In the genomic region with DNA sequence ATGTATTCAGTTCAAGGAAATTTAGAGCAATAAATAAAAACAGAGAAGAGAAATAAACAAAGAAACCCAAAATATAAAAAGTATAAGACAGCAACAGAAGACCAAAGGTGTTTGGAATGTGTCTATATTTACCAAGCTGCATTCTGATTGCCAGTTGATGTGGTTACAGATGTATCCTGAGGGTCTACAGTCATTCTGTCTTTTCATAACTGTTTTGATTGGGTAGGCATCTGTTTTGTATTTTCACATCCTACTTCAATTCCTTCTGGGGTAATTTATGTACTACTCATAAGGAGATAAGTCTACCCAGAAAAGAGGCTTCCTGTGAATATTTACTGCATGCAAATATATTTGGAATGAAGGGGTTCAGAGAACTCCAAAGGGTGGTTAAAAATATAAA, we compare ENCODE assay signal across 27 cellular contexts.
A peak's percentile ranks its signal among the peaks of the same experiment; 100 is the strongest.
DNase-seq lines count a peak whose midpoint lies in the region; ATAC-seq and TF ChIP-seq lines count a peak whose summit lies in the region.
"Had no signal": no experiment of that assay in that cellular context is flagged by ENCODE, and none has a peak within 500 bp of the region (broad histone marks: within the 10 kb centered on the region; RNA-seq: fewer than 3 reads in every experiment).

No MANE protein-coding gene starts in this region.

- peak overlapping the region in 3 of 10 experiments; percentile 18 to 47 (median 40); a peak in 6 of 20 replicates for H3K4me3 ChIP-seq in BLaER1 treated with 17β-estradiol and CSF1 and Interleukin-3, amounts not matched to agents 10 nM and 100 nM
- H3K4me3 ChIP-seq: GM23248, PC-9 had no signal

- H3K27ac ChIP-seq in BLaER1 treated with 17β-estradiol and CSF1 and Interleukin-3, amounts not matched to agents 10 nM and 100 nM: peak overlapping the region in 9 of 11 experiments; percentile 9 to 90 (median 85); a peak in 17 of 22 replicates
- H3K27ac ChIP-seq: GM23248, PC-9 had no signal

- no peaks in the 10 kb centered on the region for H3K9me3 Mint-ChIP-seq in osteocyte (ENCODE audit: unreplicated experiment)

- DNase-seq in MV-4-11 (lab: John Stamatoyannopoulos, UW) (peak; percentile 78), RPMI8226 (peak; percentile 5), SW480 (ENCODE audit: low spot score) (peak; percentile 25), osteocyte (ENCODE audit: extremely low spot score, unreplicated experiment) (no peak), epidermal melanocyte (ENCODE audit: insufficient read length, low spot score) (no peak)
- DNase-seq: 8988T; ACHN; Caco-2; CD4-positive, alpha-beta memory T cell; EL; GDM1; GM23248; H7; NCI-H1092; NCI-H1417 treated with DMSO at 0.1 percent for 48 hours; NCI-H1694 treated with DMSO at 0.1 percent for 48 hours; NCI-H2081; NCI-H2171; NCI-H345; NCI-H510A treated with DMSO at 0.1 percent for 48 hours; NCI-H748 treated with DMSO at 0.1 percent for 48 hours; PC-9; SHP77 treated with DMSO at 0.1 percent for 48 hours; T-cell had no signal

- ATAC-seq in GM18861 (IDR thresholded peaks at IDR 0.05; ENCODE audit: unreplicated experiment): no peak
- no peak for ATAC-seq in GM18870 (IDR thresholded peaks at IDR 0.05; ENCODE audit: unreplicated experiment)
- ATAC-seq: T-cell had no signal

- H3K4me1 Mint-ChIP-seq in osteocyte (ENCODE audit: unreplicated experiment): no peaks in the 10 kb centered on the region
- H3K4me1 Mint-ChIP-seq: CD4-positive, alpha-beta memory T cell; T-cell had no signal

- H3K9ac ChIP-seq in BLaER1 treated with 17β-estradiol and CSF1 and Interleukin-3, amounts not matched to agents 10 nM and 100 nM: peak overlapping the region in 5 of 11 experiments; percentile 52 to 71 (median 65); a peak in 6 of 22 replicates
- H3K9ac ChIP-seq: GM23248 had no signal

- H3K27me3 Mint-ChIP-seq in osteocyte (ENCODE audit: unreplicated experiment): no peaks in the 10 kb centered on the region
- H3K27me3 Mint-ChIP-seq: CD4-positive, alpha-beta memory T cell; T-cell had no signal

- H3K4me3 Mint-ChIP-seq in osteocyte (ENCODE audit: unreplicated experiment): no peak overlapping the region
- H3K4me3 Mint-ChIP-seq: CD4-positive, alpha-beta memory T cell; T-cell had no signal

- no peaks in the 10 kb centered on the region for H3K27me3 ChIP-seq in BLaER1 treated with 17β-estradiol and CSF1 and Interleukin-3, amounts not matched to agents 10 nM and 100 nM

- H4K20me1 ChIP-seq in BLaER1 treated with 17β-estradiol and CSF1 and Interleukin-3, amounts not matched to agents 10 nM and 100 nM: no peaks in the 10 kb centered on the region

- H3K36me3 Mint-ChIP-seq in osteocyte (ENCODE audit: unreplicated experiment): no peaks in the 10 kb centered on the region
- H3K36me3 Mint-ChIP-seq: CD4-positive, alpha-beta memory T cell; T-cell had no signal

- H3K27ac Mint-ChIP-seq in osteocyte (ENCODE audit: unreplicated experiment): no peak overlapping the region
- H3K27ac Mint-ChIP-seq: CD4-positive, alpha-beta memory T cell; T-cell had no signal

- H3K4me2 ChIP-seq in BLaER1 treated with 17β-estradiol and CSF1 and Interleukin-3, amounts not matched to agents 10 nM and 100 nM: peak overlapping the region in 10 of 11 experiments; percentile 8 to 68 (median 56); a peak in 16 of 22 replicates
- H3K4me2 ChIP-seq: PC-9 had no signal

- H3K9me3 ChIP-seq in BLaER1 treated with 17β-estradiol and CSF1 and Interleukin-3, amounts not matched to agents 10 nM and 100 nM (replicated peaks in 1 of 11): peaks cover 42 to 68% (median 58%) of the 10 kb centered on the region in 11 experiments
- H3K9me3 ChIP-seq: Caco-2 had no signal

- H3K4me1 ChIP-seq in BLaER1 treated with 17β-estradiol and CSF1 and Interleukin-3, amounts not matched to agents 10 nM and 100 nM: peaks cover 16 to 64% (median 40%) of the 10 kb centered on the region in 10 experiments
- H3K4me1 ChIP-seq: Caco-2 had no signal

- H3K36me3 ChIP-seq in BLaER1 treated with 17β-estradiol and CSF1 and Interleukin-3, amounts not matched to agents 10 nM and 100 nM: peaks cover 0 to 18% (median 3%) of the 10 kb centered on the region in 11 experiments; a peak in 6 of 22 replicates

- TF ChIP-seq CTCF in osteocyte (IDR thresholded peaks at IDR 0.05): no peak

Comparison
In these comparisons a context has a peak if more than half of its experiments do, and no peak if none do; other contexts are left out.
1. DNase-seq: peak in MV-4-11 (single experiment), RPMI8226 (single experiment) and SW480 (single experiment); none in osteocyte (single experiment) and epidermal melanocyte (single experiment).